ENCODE assay signal across 1 cellular context in the genomic region with DNA sequence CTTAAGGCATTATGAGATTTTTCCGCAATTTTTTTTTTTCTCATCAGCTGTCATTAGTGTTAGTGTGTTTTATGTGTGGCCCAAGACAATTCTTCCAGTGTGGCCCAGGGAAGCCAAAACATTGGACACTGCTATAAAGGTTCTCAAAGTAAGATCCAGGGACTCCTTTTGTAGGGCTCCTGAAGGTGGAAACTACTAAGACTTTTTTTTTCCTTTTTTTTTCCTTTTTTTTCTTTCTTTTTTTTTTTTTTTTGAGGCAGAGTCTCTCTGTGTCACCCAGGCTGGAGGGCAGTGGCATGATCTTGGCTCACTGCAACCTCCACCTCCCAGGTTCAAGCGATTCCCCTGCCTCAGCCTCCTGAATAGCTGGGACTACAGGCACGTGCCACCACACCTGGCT.
TF ChIP-seq lines count a peak whose summit lies in the region.

No MANE protein-coding gene starts in this region.

TF ChIP-seq in HEK293, 187 proteins besides CTCF, POLR2A, EP300 and RAD21:
- TF ChIP-seq, protein P1, sequence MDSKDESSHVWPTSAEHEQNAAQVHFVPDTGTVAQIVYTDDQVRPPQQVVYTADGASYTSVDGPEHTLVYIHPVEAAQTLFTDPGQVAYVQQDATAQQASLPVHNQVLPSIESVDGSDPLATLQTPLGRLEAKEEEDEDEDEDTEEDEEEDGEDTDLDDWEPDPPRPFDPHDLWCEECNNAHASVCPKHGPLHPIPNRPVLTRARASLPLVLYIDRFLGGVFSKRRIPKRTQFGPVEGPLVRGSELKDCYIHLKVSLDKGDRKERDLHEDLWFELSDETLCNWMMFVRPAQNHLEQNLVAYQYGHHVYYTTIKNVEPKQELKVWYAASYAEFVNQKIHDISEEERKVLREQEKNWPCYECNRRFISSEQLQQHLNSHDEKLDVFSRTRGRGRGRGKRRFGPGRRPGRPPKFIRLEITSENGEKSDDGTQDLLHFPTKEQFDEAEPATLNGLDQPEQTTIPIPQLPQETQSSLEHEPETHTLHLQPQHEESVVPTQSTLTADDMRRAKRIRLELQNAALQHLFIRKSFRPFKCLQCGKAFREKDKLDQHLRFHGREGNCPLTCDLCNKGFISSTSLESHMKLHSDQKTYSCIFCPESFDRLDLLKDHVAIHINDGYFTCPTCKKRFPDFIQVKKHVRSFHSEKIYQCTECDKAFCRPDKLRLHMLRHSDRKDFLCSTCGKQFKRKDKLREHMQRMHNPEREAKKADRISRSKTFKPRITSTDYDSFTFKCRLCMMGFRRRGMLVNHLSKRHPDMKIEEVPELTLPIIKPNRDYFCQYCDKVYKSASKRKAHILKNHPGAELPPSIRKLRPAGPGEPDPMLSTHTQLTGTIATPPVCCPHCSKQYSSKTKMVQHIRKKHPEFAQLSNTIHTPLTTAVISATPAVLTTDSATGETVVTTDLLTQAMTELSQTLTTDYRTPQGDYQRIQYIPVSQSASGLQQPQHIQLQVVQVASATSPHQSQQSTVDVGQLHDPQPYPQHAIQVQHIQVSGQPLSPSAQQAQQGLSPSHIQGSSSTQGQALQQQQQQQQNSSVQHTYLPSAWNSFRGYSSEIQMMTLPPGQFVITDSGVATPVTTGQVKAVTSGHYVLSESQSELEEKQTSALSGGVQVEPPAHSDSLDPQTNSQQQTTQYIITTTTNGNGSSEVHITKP (tag by site-specific recombination; IDR thresholded peaks at IDR 0.05) = peak; percentile 51
- TF ChIP-seq, protein P2, sequence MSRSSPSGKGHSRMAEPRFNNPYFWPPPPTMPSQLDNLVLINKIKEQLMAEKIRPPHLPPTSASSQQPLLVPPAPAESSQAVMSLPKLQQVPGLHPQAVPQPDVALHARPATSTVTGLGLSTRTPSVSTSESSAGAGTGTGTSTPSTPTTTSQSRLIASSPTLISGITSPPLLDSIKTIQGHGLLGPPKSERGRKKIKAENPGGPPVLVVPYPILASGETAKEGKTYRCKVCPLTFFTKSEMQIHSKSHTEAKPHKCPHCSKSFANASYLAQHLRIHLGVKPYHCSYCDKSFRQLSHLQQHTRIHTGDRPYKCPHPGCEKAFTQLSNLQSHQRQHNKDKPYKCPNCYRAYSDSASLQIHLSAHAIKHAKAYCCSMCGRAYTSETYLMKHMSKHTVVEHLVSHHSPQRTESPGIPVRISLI (tag by site-specific recombination; IDR thresholded peaks at IDR 0.05) = peak; percentile 94
